ENCODE assay signal across 22 cellular contexts in genomic region chr1:21955058-21955457, GRCh38. TPM values are rescaled to one million over a fixed set of nuclear protein-coding genes. Genes with fewer than 3 reads are reported as not detected.
DNase-seq lines count a peak whose midpoint lies in the region; ATAC-seq and TF ChIP-seq lines count a peak whose summit lies in the region.
"Had no signal": no experiment of that assay in that cellular context is flagged by ENCODE, and none has a peak within 500 bp of the region (broad histone marks: within the 10 kb centered on the region; RNA-seq: fewer than 3 reads in every experiment).

No MANE protein-coding gene starts in this region.

- in situ Hi-C loops in mammary epithelial cell (cut with MboI; ENCODE audit: low sequenced_read_pairs in 2 of 2) = loop anchor here in 1 of 2 donors (25.0 kb wide), 2 partner anchors 93 to 243 kb away; no protein-coding TSS in a partner anchor

- no peak for TF ChIP-seq EP300 in SK-N-SH (IDR thresholded peaks at IDR 0.05; ENCODE audit: borderline replicate concordance in 1 of 2, low read depth in 1 of 2, low read length in 1 of 2)

- intact Hi-C loops in mammary epithelial cell (cut with micrococcal nuclease) (no loop called here), heart left ventricle (cut with DNase I) (loop anchor here in 2 of 10 donors (5.0 kb wide), 1 partner anchor 58 kb away; no protein-coding TSS in a partner anchor), tibial artery (cut with DNase I; ENCODE audit: low total_unique reads) (loop anchor here (5.0 kb wide), 1 partner anchor 83 kb away; no protein-coding TSS in a partner anchor)

- peak; percentile 25 to 68 (median 56) for ATAC-seq in heart left ventricle
- ATAC-seq: activated CD4-positive, CD25-positive, alpha-beta regulatory T cell treated with anti-CD3 and anti-CD28 coated beads, Interleukin-2, amount 50 U/mL, for 24 hours; stimulated activated memory B cell treated with anti-CD40 and anti-IgM and Interleukin-4, amounts not matched to agents 10 μg/mL and 1 μg/mL and 100 μg/mL, for 72 hours had no signal

- H3K9me3 ChIP-seq in mammary epithelial cell (replicated peaks; ENCODE audit: insufficient read depth, low read length) (no peaks in the 10 kb centered on the region), heart left ventricle (no peaks in the 10 kb centered on the region), osteoblast (ENCODE audit: low read depth, low read length) (no peaks in the 10 kb centered on the region), tibial artery (no peaks in the 10 kb centered on the region), SK-N-SH (no peaks in the 10 kb centered on the region)
- H3K9me3 ChIP-seq: ovary had no signal

- peaks cover 9% of the 10 kb centered on the region for H3K4me1 Mint-ChIP-seq in HFFc6 (ENCODE audit: low read depth)

- TF ChIP-seq RAD21 in SK-N-SH (IDR thresholded peaks at IDR 0.05; ENCODE audit: low read length) = no peak

- peak overlapping the region; percentile 72 for H2AFZ ChIP-seq in mammary epithelial cell (ENCODE audit: low read depth, low read length)
- no peak overlapping the region for H2AFZ ChIP-seq in osteoblast (ENCODE audit: low read length)
- no peak overlapping the region for H2AFZ ChIP-seq in SK-N-SH (ENCODE audit: low read depth)

- H3K9me3 Mint-ChIP-seq in HFFc6 = no peaks in the 10 kb centered on the region
- H3K9me3 Mint-ChIP-seq: activated T-helper 1 cell treated with anti-CD3 and anti-CD28 coated beads, Interleukin-12 subunit alpha, Interleukin-12 subunit beta, Interleukin-2, Interleukin-4 antibody, amounts not matched to agents 30 ng/mL and 10 ng/mL and 1 ng/mL, durations not matched to agents 14 hours and 24 hours and 36 hours; endodermal cell; stimulated activated memory B cell treated with anti-CD40 and anti-IgM and Interleukin-4, amounts not matched to agents 10 μg/mL and 1 μg/mL and 100 μg/mL, for 72 hours; T-helper 2 cell treated with Interferon-gamma antibody and Interleukin-4, amounts not matched to agents 5 μg/mL and 100 μg/mL, for 36 hours had no signal

- no peaks in the 10 kb centered on the region for H4K20me1 ChIP-seq in mammary epithelial cell (ENCODE audit: insufficient read depth, low read length)
- H4K20me1 ChIP-seq in osteoblast (ENCODE audit: insufficient read depth, low read length) = no peaks in the 10 kb centered on the region
- H4K20me1 ChIP-seq in SK-N-SH (ENCODE audit: insufficient read depth) = no peaks in the 10 kb centered on the region

- H3K9me2 ChIP-seq in SK-N-SH = no peaks in the 10 kb centered on the region

- CTCF ChIA-PET in mammary epithelial cell (lab: Charles Lee; ENCODE audit: low non-redundant PET) (interaction anchor here (0.6 kb wide), 1 partner anchor 37 kb away, joined by 5 read pairs; no protein-coding TSS in a partner anchor), SK-N-SH (lab: Yijun Ruan, JAX) (interaction anchor here (0.9 to 1.9 kb wide), 4 partner anchors 9 to 31 kb away, joined by 3 to 7 read pairs (median 4); no protein-coding TSS in a partner anchor)

- no peak overlapping the region for H3K4me3 ChIP-seq in mammary epithelial cell (replicated peaks in 1 of 3; ENCODE audit: insufficient read depth in 1 of 3, low read depth in 2 of 3, low read length in 3 of 3)
- H3K4me3 ChIP-seq in heart left ventricle = no peak overlapping the region
- H3K4me3 ChIP-seq in osteoblast (ENCODE audit: insufficient read depth, low read length) = no peak overlapping the region
- H3K4me3 ChIP-seq in tibial artery = no peak overlapping the region
- no peak overlapping the region for H3K4me3 ChIP-seq in SK-N-SH (ENCODE audit: low read depth in 2 of 2, low read length in 1 of 2)
- H3K4me3 ChIP-seq: ovary had no signal

- dilution Hi-C loops in mammary epithelial cell (cut with HindIII; ENCODE audit: low sequenced_read_pairs) = no loop called here

- 88% methylated on average over 10 of the region's 16 CpGs for WGBS in mammary epithelial cell (ENCODE audit: low coverage, missing lambda C conversion rate)
- WGBS in heart left ventricle, 4 donors = 45 to 69% (median 62%) methylated on average over 14 to 16 of the region's 16 CpGs
- 86% methylated on average over 16 of the region's 16 CpGs for WGBS in SK-N-SH (ENCODE audit: low lambda C conversion rate)

- H3K27ac Mint-ChIP-seq in HFFc6 = no peak overlapping the region
- H3K27ac Mint-ChIP-seq: activated T-helper 1 cell treated with anti-CD3 and anti-CD28 coated beads, Interleukin-12 subunit alpha, Interleukin-12 subunit beta, Interleukin-2, Interleukin-4 antibody, amounts not matched to agents 30 ng/mL and 10 ng/mL and 1 ng/mL, durations not matched to agents 14 hours and 24 hours and 36 hours; endodermal cell; stimulated activated memory B cell treated with anti-CD40 and anti-IgM and Interleukin-4, amounts not matched to agents 10 μg/mL and 1 μg/mL and 100 μg/mL, for 72 hours; T-helper 2 cell treated with Interferon-gamma antibody and Interleukin-4, amounts not matched to agents 5 μg/mL and 100 μg/mL, for 36 hours had no signal

- no TSS peak for BruUV-seq in mammary epithelial cell (replicated peaks; lab: Mats Ljungman, UMichigan)

- TF ChIP-seq POLR2A in heart left ventricle (IDR thresholded peaks at IDR 0.05) = no peak

- H3K4me2 ChIP-seq in mammary epithelial cell (ENCODE audit: insufficient read depth, low read depth, low read length) = no peak overlapping the region
- no peak overlapping the region for H3K4me2 ChIP-seq in osteoblast (ENCODE audit: insufficient read depth, low read length)
- H3K4me2 ChIP-seq in SK-N-SH = no peak overlapping the region

- H3K27ac ChIP-seq in mammary epithelial cell (ENCODE audit: insufficient read depth, low read depth, low read length) (no peak overlapping the region), heart left ventricle (peak overlapping the region; percentile 63 to 84 (median 78)), osteoblast (ENCODE audit: low read depth, low read length) (no peak overlapping the region), tibial artery (peak overlapping the region; percentile 81 to 82), SK-N-SH (ENCODE audit: low read depth in 2 of 2, low read length in 1 of 2) (no peak overlapping the region)
- H3K27ac ChIP-seq: ovary had no signal

- POLR2A ChIA-PET in SK-N-SH (lab: Yijun Ruan, JAX) = no interaction called here

- H3K27me3 Mint-ChIP-seq in HFFc6 (ENCODE audit: insufficient read depth) = peaks cover 8% of the 10 kb centered on the region; the same call in 1 of the 2 replicates

- TF ChIP-seq CTCF in mammary epithelial cell (conservative IDR thresholded peaks at IDR 0.05 in 1 of 2, IDR thresholded peaks at IDR 0.05 in 1 of 2; ENCODE audit: extremely low read depth in 1 of 2, insufficient read depth in 1 of 2, low read depth in 1 of 2, low read length in 2 of 2) (no peak), heart left ventricle (IDR thresholded peaks at IDR 0.05) (no peak), osteoblast (IDR thresholded peaks at IDR 0.05; ENCODE audit: extremely low read depth, low read depth, low read length) (no peak), tibial artery (IDR thresholded peaks at IDR 0.05) (no peak), SK-N-SH (IDR thresholded peaks at IDR 0.05) (no peak), HFFc6 (IDR thresholded peaks at IDR 0.05) (no peak)

- H3K36me3 ChIP-seq in mammary epithelial cell (ENCODE audit: insufficient read depth, low read length) (no peaks in the 10 kb centered on the region), heart left ventricle (no peaks in the 10 kb centered on the region), osteoblast (ENCODE audit: insufficient read depth, low read length) (no peaks in the 10 kb centered on the region), tibial artery (no peaks in the 10 kb centered on the region), SK-N-SH (replicated peaks in 1 of 2; ENCODE audit: control insufficient read depth in 1 of 2, insufficient read depth in 2 of 2, low read length in 1 of 2) (no peaks in the 10 kb centered on the region)
- H3K36me3 ChIP-seq: ovary had no signal

- H3K27me3 ChIP-seq in mammary epithelial cell (ENCODE audit: insufficient read depth, low read length) (no peaks in the 10 kb centered on the region), heart left ventricle (no peaks in the 10 kb centered on the region), osteoblast (ENCODE audit: insufficient read depth, low read length) (no peaks in the 10 kb centered on the region), tibial artery (no peaks in the 10 kb centered on the region), SK-N-SH (ENCODE audit: insufficient read depth) (no peaks in the 10 kb centered on the region)
- H3K27me3 ChIP-seq: ovary had no signal

- peaks cover 26% of the 10 kb centered on the region for H3K4me1 ChIP-seq in mammary epithelial cell (ENCODE audit: insufficient read depth, low read length)
- peaks cover 6 to 48% (median 28%) of the 10 kb centered on the region in 12 donors for H3K4me1 ChIP-seq in heart left ventricle
- H3K4me1 ChIP-seq in osteoblast (ENCODE audit: insufficient read depth, low read length) = peaks cover 8% of the 10 kb centered on the region
- peaks cover 0 to 32% (median 26%) of the 10 kb centered on the region in 4 donors for H3K4me1 ChIP-seq in tibial artery
- peaks cover 12 to 15% of the 10 kb centered on the region in 2 experiments; a peak in 3 of 4 replicates for H3K4me1 ChIP-seq in SK-N-SH (ENCODE audit: control insufficient read depth in 1 of 2, insufficient read depth in 2 of 2, low read depth in 1 of 2, low read length in 1 of 2)

- DNase-seq in mammary epithelial cell (no peak), heart left ventricle (peak; percentile 64 to 82 (median 73)), osteoblast (ENCODE audit: insufficient read length, low spot score, missing footprints) (peak; percentile 32), tibial artery (peak; percentile 70 to 77), SK-N-SH (no peak), mesenteric fat pad (ENCODE audit: low spot score) (no peak), HFFc6 (no peak), ureter (ENCODE audit: low spot score) (no peak)
- DNase-seq: amygdala, Karpas-422, kidney glomerular epithelial cell, NCI-H1105 treated with DMSO at 0.1 percent for 48 hours, NCI-H2107, NCI-H524 treated with DMSO at 0.1 percent for 48 hours, ovary had no signal

- no peak overlapping the region for H3K9ac ChIP-seq in mammary epithelial cell (ENCODE audit: insufficient read depth, low read length)
- H3K9ac ChIP-seq in SK-N-SH = no peak overlapping the region

- H3K4me3 Mint-ChIP-seq in HFFc6 = no peak overlapping the region
- H3K4me3 Mint-ChIP-seq: activated T-helper 1 cell treated with anti-CD3 and anti-CD28 coated beads, Interleukin-12 subunit alpha, Interleukin-12 subunit beta, Interleukin-2, Interleukin-4 antibody, amounts not matched to agents 30 ng/mL and 10 ng/mL and 1 ng/mL, durations not matched to agents 14 hours and 24 hours and 36 hours; endodermal cell; stimulated activated memory B cell treated with anti-CD40 and anti-IgM and Interleukin-4, amounts not matched to agents 10 μg/mL and 1 μg/mL and 100 μg/mL, for 72 hours; T-helper 2 cell treated with Interferon-gamma antibody and Interleukin-4, amounts not matched to agents 5 μg/mL and 100 μg/mL, for 36 hours had no signal

- H3K36me3 Mint-ChIP-seq in HFFc6 (ENCODE audit: low read depth) = no peaks in the 10 kb centered on the region
- H3K36me3 Mint-ChIP-seq: stimulated activated memory B cell treated with anti-CD40 and anti-IgM and Interleukin-4, amounts not matched to agents 10 μg/mL and 1 μg/mL and 100 μg/mL, for 72 hours had no signal

- no peaks in the 10 kb centered on the region for H3F3A ChIP-seq in SK-N-SH (replicated peaks; ENCODE audit: insufficient read depth)

- no peaks in the 10 kb centered on the region for H3K79me2 ChIP-seq in mammary epithelial cell (ENCODE audit: insufficient read depth, low read length)
- H3K79me2 ChIP-seq in osteoblast (ENCODE audit: insufficient read depth, low read length) = no peaks in the 10 kb centered on the region
- no peaks in the 10 kb centered on the region for H3K79me2 ChIP-seq in SK-N-SH (ENCODE audit: insufficient read depth)

RNA-seq across cellular contexts. Expression of gene HSPG2, which starts 17.9 kb away (rescaled TPM):
- total RNA-seq in mammary epithelial cell = 100 to 1,000 TPM; 187 to 207 TPM
- polyA plus RNA-seq in mammary epithelial cell = 23.9 TPM
- 121 TPM for polyA minus RNA-seq in mammary epithelial cell
- 100 to 1,000 TPM; 202 to 608 (median 304) TPM for total RNA-seq in heart left ventricle
- 100 to 1,000 TPM; 164 to 315 TPM for polyA plus RNA-seq in heart left ventricle
- total RNA-seq in osteoblast = 220 and 265 TPM in 2 replicates
- polyA plus RNA-seq in SK-N-SH (2012; rRNA removed) = 10.7 and 28.9 TPM in 2 replicates
- polyA plus RNA-seq in SK-N-SH (2012; cell fraction: cytosol; rRNA removed) = 10.2 and 22.9 TPM in 2 replicates
- polyA plus RNA-seq in SK-N-SH (2012; cell fraction: nucleus; rRNA removed) = 112 and 128 TPM in 2 replicates
- 543 TPM for total RNA-seq in mesenteric fat pad
- 100 to 1,000 TPM; 275 to 430 (median 297) TPM for total RNA-seq in HFFc6 (2021; fragmentation: NEBNext Ultra II Directional; extraction: Animal tissue kit (Norgen Biotek cat#: 25700))
- total RNA-seq in ureter = 298 TPM

RNA-seq across cellular contexts. Expression of gene CELA3B, which starts 21.8 kb away (rescaled TPM):
- total RNA-seq in mammary epithelial cell (not detected), heart left ventricle (1 to 10 TPM in 5 of 9 donors, not detected in 4; 1.2 to 2.6 (median 1.8) TPM), osteoblast (not detected in 2 replicates), mesenteric fat pad (0.90 TPM), ureter (not detected)
- polyA plus RNA-seq in mammary epithelial cell (not detected), heart left ventricle (under 1 TPM in 1 of 2 donors, not detected in 1; 0.24 TPM), SK-N-SH (2012; rRNA removed) (not detected in 2 replicates)
- not detected for polyA minus RNA-seq in mammary epithelial cell
- polyA plus RNA-seq in SK-N-SH (2012; cell fraction: cytosol; rRNA removed) = not detected in 2 replicates
- polyA plus RNA-seq in SK-N-SH (2012; cell fraction: nucleus; rRNA removed) = not detected in 2 replicates
- not detected for total RNA-seq in HFFc6 (2021; fragmentation: NEBNext Ultra II Directional; extraction: Animal tissue kit (Norgen Biotek cat#: 25700))
- total RNA-seq: activated T-helper 1 cell treated with anti-CD3 and anti-CD28 coated beads, Interleukin-12 subunit alpha, Interleukin-12 subunit beta, Interleukin-2, Interleukin-4 antibody, amounts not matched to agents 30 ng/mL and 10 ng/mL and 1 ng/mL, durations not matched to agents 14 hours and 24 hours and 36 hours; endodermal cell; HT1080; SK-MEL-5 had no signal
- polyA plus RNA-seq: ovary had no signal

RNA-seq across cellular contexts. Expression of gene CELA3A, which starts 46.4 kb away (rescaled TPM):
- total RNA-seq in mammary epithelial cell = not detected
- not detected for polyA plus RNA-seq in mammary epithelial cell
- polyA minus RNA-seq in mammary epithelial cell = not detected
- total RNA-seq in heart left ventricle = 1 to 10 TPM in 4 of 9 donors, not detected in 5; 2.9 to 4.8 (median 3.1) TPM
- polyA plus RNA-seq in heart left ventricle = under 1 TPM in 1 of 2 donors, not detected in 1; 0.68 TPM
- not detected in 2 replicates for total RNA-seq in osteoblast
- polyA plus RNA-seq in SK-N-SH (2012; rRNA removed) = not detected in 2 replicates
- not detected in 2 replicates for polyA plus RNA-seq in SK-N-SH (2012; cell fraction: cytosol; rRNA removed)
- polyA plus RNA-seq in SK-N-SH (2012; cell fraction: nucleus; rRNA removed) = not detected in 2 replicates
- total RNA-seq in mesenteric fat pad = 4.1 TPM
- not detected for total RNA-seq in HFFc6 (2021; fragmentation: NEBNext Ultra II Directional; extraction: Animal tissue kit (Norgen Biotek cat#: 25700))
- total RNA-seq in ureter = not detected
- total RNA-seq: activated T-helper 1 cell treated with anti-CD3 and anti-CD28 coated beads, Interleukin-12 subunit alpha, Interleukin-12 subunit beta, Interleukin-2, Interleukin-4 antibody, amounts not matched to agents 30 ng/mL and 10 ng/mL and 1 ng/mL, durations not matched to agents 14 hours and 24 hours and 36 hours; endodermal cell; HT1080; SK-MEL-5 had no signal

Comparison
In these comparisons a context has a peak if more than half of its experiments do, and no peak if none do; other contexts are left out.
1. DNase-seq: peak in heart left ventricle (5 of 5), osteoblast (single experiment) and tibial artery (2 of 2); none in mammary epithelial cell (single experiment), SK-N-SH (single experiment), mesenteric fat pad (single experiment), HFFc6 (single experiment) and ureter (single experiment).
2. H3K27ac ChIP-seq: peak in heart left ventricle (12 of 12) and tibial artery (2 of 2); none in mammary epithelial cell (single experiment), osteoblast (single experiment) and SK-N-SH (0 of 2).